ENCODE assay signal across 16 cellular contexts in the genomic region with DNA sequence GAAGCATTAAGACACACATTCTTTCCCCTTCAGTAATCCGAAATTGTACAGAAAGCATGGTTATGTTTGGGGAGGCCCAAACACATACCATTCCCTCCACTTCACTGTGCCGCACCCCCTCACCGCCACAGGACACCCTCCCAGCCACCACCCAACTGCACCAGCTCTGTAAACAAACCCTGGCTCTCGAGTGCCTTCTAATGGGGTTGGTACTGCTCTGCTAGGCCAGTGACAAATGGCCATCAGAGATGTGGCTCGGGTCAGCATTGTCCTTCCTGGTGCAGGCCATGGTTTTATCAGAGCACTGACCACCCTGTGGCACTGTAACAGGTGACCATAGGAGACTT. TPM values are rescaled to one million over a fixed set of nuclear protein-coding genes. Genes with fewer than 3 reads are reported as not detected.
DNase-seq lines count a peak whose midpoint lies in the region; ATAC-seq, FAIRE-seq and TF ChIP-seq lines count a peak whose summit lies in the region.
"Had no signal": no experiment of that assay in that cellular context is flagged by ENCODE, and none has a peak within 500 bp of the region (broad histone marks: within the 10 kb centered on the region; RNA-seq: fewer than 3 reads in every experiment).

No MANE protein-coding gene starts in this region.

- H3K27ac Mint-ChIP-seq in stimulated activated effector memory CD8-positive, alpha-beta T cell treated with anti-CD3 and anti-CD28 coated beads, Interleukin-12 subunit alpha, Interleukin-12 subunit beta, amount 100 ng/mL, for 72 hours: no peak overlapping the region
- H3K27ac Mint-ChIP-seq: activated naive CD8-positive, alpha-beta T cell treated with anti-CD3 and anti-CD28 coated beads for 36 hours; activated T-helper 2 cell treated with anti-CD3 and anti-CD28 coated beads, Interferon-gamma antibody, Interleukin-2, Interleukin-4, amounts not matched to agents 10 μg/mL and 5 μg/mL and 100 μg/mL, durations not matched to agents 14 hours and 24 hours and 36 hours; CD8-positive, alpha-beta T cell; nephron progenitor cell; T-helper 2 cell treated with Interferon-gamma antibody and Interleukin-4, amounts not matched to agents 5 μg/mL and 100 μg/mL, for 36 hours had no signal

- no peaks in the 10 kb centered on the region for H3K9me3 Mint-ChIP-seq in stimulated activated effector memory CD8-positive, alpha-beta T cell treated with anti-CD3 and anti-CD28 coated beads, Interleukin-12 subunit alpha, Interleukin-12 subunit beta, amount 100 ng/mL, for 72 hours
- H3K9me3 Mint-ChIP-seq: activated naive CD8-positive, alpha-beta T cell treated with anti-CD3 and anti-CD28 coated beads for 36 hours; activated T-helper 2 cell treated with anti-CD3 and anti-CD28 coated beads, Interferon-gamma antibody, Interleukin-2, Interleukin-4, amounts not matched to agents 10 μg/mL and 5 μg/mL and 100 μg/mL, durations not matched to agents 14 hours and 24 hours and 36 hours; CD8-positive, alpha-beta T cell; nephron progenitor cell; T-helper 2 cell treated with Interferon-gamma antibody and Interleukin-4, amounts not matched to agents 5 μg/mL and 100 μg/mL, for 36 hours had no signal

- H3K4me3 ChIP-seq in SJCRH30 (no peak overlapping the region), tibial nerve (no peak overlapping the region), OCI-LY7 (ENCODE audit: low read depth, low read length, poor library complexity, severe bottlenecking) (no peak overlapping the region)
- H3K4me3 ChIP-seq: sigmoid colon, vagina had no signal

- H4K20me1 ChIP-seq in OCI-LY7 (ENCODE audit: insufficient read depth, low read length): no peaks in the 10 kb centered on the region

- peaks cover 10% of the 10 kb centered on the region for H3K4me1 Mint-ChIP-seq in stimulated activated effector memory CD8-positive, alpha-beta T cell treated with anti-CD3 and anti-CD28 coated beads, Interleukin-12 subunit alpha, Interleukin-12 subunit beta, amount 100 ng/mL, for 72 hours

- no peaks in the 10 kb centered on the region for H3K36me3 ChIP-seq in SJCRH30
- peaks cover 0 to 26% (median 0%) of the 10 kb centered on the region in 3 donors for H3K36me3 ChIP-seq in tibial nerve
- H3K36me3 ChIP-seq in OCI-LY7 (ENCODE audit: insufficient read depth, low read length): no peaks in the 10 kb centered on the region
- H3K36me3 ChIP-seq: WERI-Rb-1 had no signal

- no TSS peak for BruUV-seq in OCI-LY7 (replicated peaks; lab: Mats Ljungman, UMichigan)

- intact Hi-C loops in left colon (cut with DNase I, micrococcal nuclease) (loop anchor here in 1 of 2 donors (2.0 to 10.0 kb wide), 2 partner anchors 48 to 186 kb away; no protein-coding TSS in a partner anchor), OCI-LY7 (cut with micrococcal nuclease; ENCODE audit: unreplicated experiment) (loop anchor here (1.0 to 5.0 kb wide), 5 partner anchors 48 to 179 kb away; a partner anchor contains a TSS)

- TF ChIP-seq CTCF in tibial nerve (IDR thresholded peaks at IDR 0.05): no peak
- TF ChIP-seq CTCF in OCI-LY7 (conservative IDR thresholded peaks at IDR 0.05; ENCODE audit: low read length): no peak

- no peak overlapping the region for H2AFZ ChIP-seq in OCI-LY7 (ENCODE audit: low read length)

- H3K27me3 ChIP-seq in SJCRH30: no peaks in the 10 kb centered on the region
- H3K27me3 ChIP-seq in tibial nerve: no peaks in the 10 kb centered on the region
- H3K27me3 ChIP-seq: sigmoid colon, vagina had no signal

- no peaks in the 10 kb centered on the region for H3K9me2 ChIP-seq in OCI-LY7 (ENCODE audit: insufficient read depth, low read length)

- ATAC-seq in left colon: peak; percentile 20
- ATAC-seq in stimulated activated effector memory CD8-positive, alpha-beta T cell treated with anti-CD3 and anti-CD28 coated beads, Interleukin-12 subunit alpha, Interleukin-12 subunit beta, amount 100 ng/mL, for 72 hours: no peak

- no peaks in the 10 kb centered on the region for H3K79me2 ChIP-seq in OCI-LY7 (ENCODE audit: insufficient read depth, low read depth, low read length)

- CTCF ChIA-PET in OCI-LY7 (lab: Charles Lee; ENCODE audit: unreplicated experiment): interaction anchor here (0.5 kb wide), 1 partner anchor 8 kb away, joined by 4 read pairs; no protein-coding TSS in a partner anchor

- TF ChIP-seq POLR2A in tibial nerve (IDR thresholded peaks at IDR 0.05): no peak

- DNase-seq in HTR-8/SVneo (ENCODE audit: insufficient read length, low spot score) (no peak), SJCRH30 (peak; percentile 69 to 78), left colon (no peak), tibial nerve (ENCODE audit: low spot score in 2 of 2) (no peak), OCI-LY7 (ENCODE audit: low spot score) (no peak), Kasumi-1 (lab: John Stamatoyannopoulos, UW) (no peak)
- no peak for DNase-seq in stimulated activated effector memory CD8-positive, alpha-beta T cell treated with anti-CD3 and anti-CD28 coated beads, Interleukin-12 subunit alpha, Interleukin-12 subunit beta, amount 100 ng/mL, for 72 hours (ENCODE audit: low spot score in 2 of 2)

- H3K4me3 Mint-ChIP-seq in stimulated activated effector memory CD8-positive, alpha-beta T cell treated with anti-CD3 and anti-CD28 coated beads, Interleukin-12 subunit alpha, Interleukin-12 subunit beta, amount 100 ng/mL, for 72 hours: no peak overlapping the region
- H3K4me3 Mint-ChIP-seq: activated naive CD8-positive, alpha-beta T cell treated with anti-CD3 and anti-CD28 coated beads for 36 hours; CD8-positive, alpha-beta T cell; nephron progenitor cell; T-helper 2 cell treated with Interferon-gamma antibody and Interleukin-4, amounts not matched to agents 5 μg/mL and 100 μg/mL, for 36 hours had no signal

- H3K4me1 ChIP-seq in SJCRH30: peaks cover 22% of the 10 kb centered on the region
- H3K4me1 ChIP-seq in tibial nerve: peaks cover 0 to 50% (median 23%) of the 10 kb centered on the region in 4 donors
- H3K4me1 ChIP-seq in OCI-LY7 (ENCODE audit: insufficient read depth, low read length, poor library complexity, severe bottlenecking): no peaks in the 10 kb centered on the region
- H3K4me1 ChIP-seq: vagina had no signal

- TF ChIP-seq EP300 in tibial nerve (IDR thresholded peaks at IDR 0.05): no peak

- peak; percentile 26 for FAIRE-seq in HTR-8/SVneo (lab: Jason Lieb, UNC)
- FAIRE-seq: endometrium had no signal

- H3K4me2 ChIP-seq in OCI-LY7 (ENCODE audit: low read length): no peak overlapping the region

- H3K9me3 ChIP-seq in SJCRH30 (replicated peaks) (no peaks in the 10 kb centered on the region), tibial nerve (no peaks in the 10 kb centered on the region), OCI-LY7 (ENCODE audit: low read length) (no peaks in the 10 kb centered on the region)
- H3K9me3 ChIP-seq: sigmoid colon, vagina had no signal

- no peaks in the 10 kb centered on the region for H3K36me3 Mint-ChIP-seq in stimulated activated effector memory CD8-positive, alpha-beta T cell treated with anti-CD3 and anti-CD28 coated beads, Interleukin-12 subunit alpha, Interleukin-12 subunit beta, amount 100 ng/mL, for 72 hours
- H3K36me3 Mint-ChIP-seq: activated naive CD8-positive, alpha-beta T cell treated with anti-CD3 and anti-CD28 coated beads for 36 hours; CD8-positive, alpha-beta T cell had no signal

- no peak overlapping the region; the same call in 1 of the 2 replicates for H3K27ac ChIP-seq in SJCRH30
- H3K27ac ChIP-seq in tibial nerve: peak overlapping the region; percentile 60 to 85 (median 68)
- no peak overlapping the region for H3K27ac ChIP-seq in OCI-LY7 (ENCODE audit: low read depth, low read length, poor library complexity, severe bottlenecking)
- H3K27ac ChIP-seq: vagina, WERI-Rb-1 had no signal

- WGBS in tibial nerve, 2 donors: 23 to 42% methylated on average over 5 of the region's 5 CpGs

- POLR2A ChIA-PET in OCI-LY7 (lab: Charles Lee): no interaction called here

RNA-seq across cellular contexts. Expression of a gene that starts 23.9 kb away (rescaled TPM):
- total RNA-seq in SJCRH30 (2014; rRNA removed; shearing (Covaris generic)): 65.3 and 74.1 TPM in 2 replicates
- 100 to 1,000 TPM; 125 to 161 TPM for total RNA-seq in left colon
- total RNA-seq in tibial nerve: 100 to 1,000 TPM; 115 to 253 (median 191) TPM
- 48.4 and 70.4 TPM in 2 replicates for total RNA-seq in OCI-LY7 (2014; rRNA removed; shearing (Covaris generic))
- total RNA-seq in OCI-LY7 (2022): 187 and 213 TPM in 2 replicates

Comparison
In these comparisons a context has a peak if more than half of its experiments do, and no peak if none do; other contexts are left out.
1. DNase-seq: peak in SJCRH30 (2 of 2); none in HTR-8/SVneo (single experiment), left colon (0 of 2), tibial nerve (0 of 2), OCI-LY7 (single experiment), stimulated activated effector memory CD8-positive, alpha-beta T cell treated with anti-CD3 and anti-CD28 coated beads, Interleukin-12 subunit alpha, Interleukin-12 subunit beta, amount 100 ng/mL, for 72 hours (0 of 2) and Kasumi-1 (0 of 2).
2. H3K27ac ChIP-seq: peak in tibial nerve (4 of 4); none in SJCRH30 (single experiment) and OCI-LY7 (single experiment).